Comparison of ENCODE assay signal across 27 cellular contexts in genomic region chr14:94697773-94698556, GRCh38.
"Had no signal": no experiment of that assay in that cellular context is flagged by ENCODE, and none has a peak within 500 bp of the region (broad histone marks: within the 10 kb centered on the region; RNA-seq: fewer than 3 reads in every experiment).

No MANE protein-coding gene starts in this region.

- H3K4me3 ChIP-seq: esophagus muscularis mucosa, left ventricle myocardium inferior, lung, ovary, stomach, thyroid gland, upper lobe of right lung had no signal

- H3K9me3 Mint-ChIP-seq: activated B cell treated with CpG ODN at 0.5 μM for 24 hours; activated naive CD4-positive, alpha-beta T cell treated with anti-CD3 and anti-CD28 coated beads, Interleukin-2, amount 50 U/mL, for 72 hours; central memory CD8-positive, alpha-beta T cell; dendritic cell treated with granulocyte-macrophage colony-stimulating factor and Interleukin-4, amounts not matched to agents 40 ng/mL and 50 ng/mL, for 4 days; natural killer cell treated with Interleukin-12 subunit alpha and Interleukin-12 subunit beta and Interleukin-15 and Interleukin-18, amount 100 ng/mL, for 72 hours; stimulated activated effector memory CD8-positive, alpha-beta T cell treated with anti-CD3 and anti-CD28 coated beads, Interleukin-12 subunit alpha, Interleukin-12 subunit beta, amount 100 ng/mL, for 72 hours; T-helper 2 cell treated with Interferon-gamma antibody and Interleukin-4, amounts not matched to agents 5 μg/mL and 100 μg/mL, for 36 hours had no signal

- H3K36me3 Mint-ChIP-seq: activated CD8-positive, alpha-beta memory T cell treated with anti-CD3 and anti-CD28 coated beads, Interleukin-2, amount 10 ng/mL, durations not matched to agents 7 days and 5 days; activated naive CD4-positive, alpha-beta T cell treated with anti-CD3 and anti-CD28 coated beads, Interleukin-2, amount 50 U/mL, for 72 hours; natural killer cell treated with Interleukin-12 subunit alpha and Interleukin-12 subunit beta and Interleukin-15 and Interleukin-18, amount 100 ng/mL, for 72 hours; stimulated activated effector memory CD8-positive, alpha-beta T cell treated with anti-CD3 and anti-CD28 coated beads, Interleukin-12 subunit alpha, Interleukin-12 subunit beta, amount 100 ng/mL, for 72 hours had no signal

- DNase-seq: activated B cell treated with CpG ODN at 0.5 μM for 24 hours; activated CD8-positive, alpha-beta memory T cell treated with anti-CD3 and anti-CD28 coated beads, Interleukin-2, amount 10 ng/mL, durations not matched to agents 7 days and 5 days; activated CD8-positive, alpha-beta T cell treated with anti-CD3 and anti-CD28 coated beads, Interleukin-2, amount 10 ng/mL, durations not matched to agents 7 days and 5 days; activated naive CD4-positive, alpha-beta T cell; activated T-cell treated with anti-CD3 and anti-CD28 coated beads, Interleukin-2, amount 50 U/mL, for 48 hours; foreskin keratinocyte; left ventricle myocardium inferior; mesendoderm; ovary; small intestine; stimulated activated CD4-positive, alpha-beta T cell treated with anti-CD3 and anti-CD28 coated beads, Interleukin-4, amount 100 ng/mL, for 24 hours; stomach; thyroid gland; upper lobe of right lung had no signal

- H3K9me3 ChIP-seq: esophagus muscularis mucosa, left ventricle myocardium inferior, neutrophil, ovary, stomach, thyroid gland, upper lobe of right lung had no signal

- H3K27me3 Mint-ChIP-seq: activated CD8-positive, alpha-beta memory T cell treated with anti-CD3 and anti-CD28 coated beads, Interleukin-2, amount 10 ng/mL, durations not matched to agents 7 days and 5 days had no signal

- H3K27ac Mint-ChIP-seq: activated B cell treated with CpG ODN at 0.5 μM for 24 hours; activated CD8-positive, alpha-beta memory T cell treated with anti-CD3 and anti-CD28 coated beads, Interleukin-2, amount 10 ng/mL, durations not matched to agents 7 days and 5 days; activated CD8-positive, alpha-beta T cell treated with anti-CD3 and anti-CD28 coated beads, Interleukin-2, amount 10 ng/mL, durations not matched to agents 7 days and 5 days; activated naive CD4-positive, alpha-beta T cell treated with anti-CD3 and anti-CD28 coated beads, Interleukin-2, amount 50 U/mL, for 72 hours; dendritic cell treated with granulocyte-macrophage colony-stimulating factor and Interleukin-4, amounts not matched to agents 40 ng/mL and 50 ng/mL, for 4 days; natural killer cell treated with Interleukin-12 subunit alpha and Interleukin-12 subunit beta and Interleukin-15 and Interleukin-18, amount 100 ng/mL, for 72 hours; progenitor cell of endocrine pancreas; stimulated activated effector memory CD8-positive, alpha-beta T cell treated with anti-CD3 and anti-CD28 coated beads, Interleukin-12 subunit alpha, Interleukin-12 subunit beta, amount 100 ng/mL, for 72 hours; T-helper 2 cell treated with Interferon-gamma antibody and Interleukin-4, amounts not matched to agents 5 μg/mL and 100 μg/mL, for 36 hours had no signal

- H3K4me3 Mint-ChIP-seq: activated B cell treated with CpG ODN at 0.5 μM for 24 hours; activated CD8-positive, alpha-beta memory T cell treated with anti-CD3 and anti-CD28 coated beads, Interleukin-2, amount 10 ng/mL, durations not matched to agents 7 days and 5 days; activated CD8-positive, alpha-beta T cell treated with anti-CD3 and anti-CD28 coated beads, Interleukin-2, amount 10 ng/mL, durations not matched to agents 7 days and 5 days; central memory CD8-positive, alpha-beta T cell; dendritic cell treated with granulocyte-macrophage colony-stimulating factor and Interleukin-4, amounts not matched to agents 40 ng/mL and 50 ng/mL, for 4 days; natural killer cell treated with Interleukin-12 subunit alpha and Interleukin-12 subunit beta and Interleukin-15 and Interleukin-18, amount 100 ng/mL, for 72 hours; stimulated activated effector memory CD8-positive, alpha-beta T cell treated with anti-CD3 and anti-CD28 coated beads, Interleukin-12 subunit alpha, Interleukin-12 subunit beta, amount 100 ng/mL, for 72 hours; T-helper 2 cell treated with Interferon-gamma antibody and Interleukin-4, amounts not matched to agents 5 μg/mL and 100 μg/mL, for 36 hours had no signal

- FAIRE-seq: bronchial epithelial cell, islet of Langerhans, small intestine had no signal

- H3K27me3 ChIP-seq: foreskin keratinocyte, ovary, thyroid gland had no signal

- H3K4me1 ChIP-seq: esophagus muscularis mucosa, foreskin keratinocyte, left ventricle myocardium inferior, stomach, thyroid gland, upper lobe of right lung had no signal

- H3K4me1 Mint-ChIP-seq: activated B cell treated with CpG ODN at 0.5 μM for 24 hours; activated CD8-positive, alpha-beta memory T cell treated with anti-CD3 and anti-CD28 coated beads, Interleukin-2, amount 10 ng/mL, durations not matched to agents 7 days and 5 days; central memory CD8-positive, alpha-beta T cell; stimulated activated effector memory CD8-positive, alpha-beta T cell treated with anti-CD3 and anti-CD28 coated beads, Interleukin-12 subunit alpha, Interleukin-12 subunit beta, amount 100 ng/mL, for 72 hours had no signal

- H3K36me3 ChIP-seq: esophagus muscularis mucosa, left ventricle myocardium inferior, neutrophil, ovary, stomach, thyroid gland, upper lobe of right lung had no signal

- ATAC-seq: activated CD8-positive, alpha-beta memory T cell treated with anti-CD3 and anti-CD28 coated beads, Interleukin-2, amount 10 ng/mL, durations not matched to agents 7 days and 5 days; activated CD8-positive, alpha-beta T cell treated with anti-CD3 and anti-CD28 coated beads, Interleukin-2, amount 10 ng/mL, durations not matched to agents 7 days and 5 days; activated naive CD4-positive, alpha-beta T cell treated with anti-CD3 and anti-CD28 coated beads, Interleukin-2, amount 50 U/mL, for 72 hours; foreskin keratinocyte; sciatic nerve; stimulated activated effector memory CD8-positive, alpha-beta T cell treated with anti-CD3 and anti-CD28 coated beads, Interleukin-12 subunit alpha, Interleukin-12 subunit beta, amount 100 ng/mL, for 72 hours; upper lobe of right lung had no signal

- H3K27ac ChIP-seq: esophagus muscularis mucosa, foreskin keratinocyte, left ventricle myocardium inferior, neutrophil, ovary, stomach, thyroid gland, upper lobe of right lung had no signal
